ENCODE assay signal across 9 cellular contexts in the genomic region with DNA sequence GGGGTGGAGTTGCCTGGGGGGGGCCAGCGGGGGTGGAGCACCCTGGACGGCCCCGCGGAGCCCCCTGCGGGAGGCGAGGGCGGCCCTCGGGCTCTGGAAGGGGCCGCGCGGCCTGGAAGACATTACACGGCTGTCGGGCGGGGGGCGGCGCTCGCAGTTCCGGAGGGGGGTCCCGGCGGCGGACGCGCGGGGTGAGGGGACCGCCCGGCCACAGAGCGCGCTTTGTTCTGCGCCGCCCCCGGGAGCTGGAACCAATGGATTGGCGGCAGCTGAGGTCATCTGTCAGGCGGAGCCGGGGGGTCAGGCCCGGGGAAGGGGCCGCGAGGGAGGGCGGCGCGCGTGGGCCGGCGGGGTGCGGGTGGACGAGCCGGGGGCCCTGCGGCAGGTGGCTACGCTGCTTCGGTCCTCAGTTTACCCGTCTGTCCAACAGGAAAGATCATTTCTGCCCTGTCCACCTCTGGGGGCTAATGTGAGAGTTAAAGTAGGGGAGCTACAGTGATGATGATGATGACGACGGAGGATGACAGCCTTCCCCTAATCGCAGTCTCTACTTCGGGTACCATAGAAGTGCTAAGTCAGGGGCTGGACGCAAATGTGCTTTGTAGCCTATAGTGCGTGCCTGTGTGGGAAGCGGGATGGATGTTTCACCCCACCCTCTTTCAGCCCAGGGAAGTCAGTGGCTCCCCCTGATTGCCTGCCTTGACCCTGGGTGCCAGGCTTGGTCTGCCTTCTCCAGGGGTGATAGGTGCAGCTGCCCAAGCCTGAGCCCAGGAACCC. TPM values are rescaled to one million over a fixed set of nuclear protein-coding genes. Genes with fewer than 3 reads are reported as not detected.
DNase-seq lines count a peak whose midpoint lies in the region; ATAC-seq, FAIRE-seq and TF ChIP-seq lines count a peak whose summit lies in the region.
"Had no signal": no experiment of that assay in that cellular context is flagged by ENCODE, and none has a peak within 500 bp of the region (broad histone marks: within the 10 kb centered on the region; RNA-seq: fewer than 3 reads in every experiment).

No MANE protein-coding gene starts in this region.

- peaks cover 9% of the 10 kb centered on the region for H3K36me3 Mint-ChIP-seq in nephron progenitor cell (ENCODE audit: low read depth)

- peak; percentile 69 for DNase-seq in HepG2 (ENCODE audit: low spot score)
- DNase-seq in right lobe of liver, result no peak
- DNase-seq in esophagus squamous epithelium (lab: John Stamatoyannopoulos, UW), result no peak
- peak; percentile 71 for DNase-seq in nephron progenitor cell
- DNase-seq in MG63, result no peak
- no peak for DNase-seq in DMS 273 (lab: John Stamatoyannopoulos, UW; ENCODE audit: unreplicated experiment)
- no peak for DNase-seq in RWPE1 (ENCODE audit: low spot score)

- H3K27ac ChIP-seq in HepG2 (ENCODE audit: extremely low read length, insufficient read depth, low read length) (peak overlapping the region; percentile 19), right lobe of liver (no peak overlapping the region), esophagus squamous epithelium (no peak overlapping the region), RWPE1 (no peak overlapping the region)

- peaks cover 32% of the 10 kb centered on the region for H3K4me1 Mint-ChIP-seq in nephron progenitor cell

- FAIRE-seq in HepG2 (lab: Jason Lieb, UNC), result no peak

- WGBS in HepG2 (ENCODE audit: low lambda C conversion rate), result 1% methylated on average over 24 of the region's 57 CpGs
- WGBS in right lobe of liver (ENCODE audit: insufficient coverage, low coverage, low lambda C conversion rate, missing lambda C conversion rate), result 14% methylated on average over 19 of the region's 57 CpGs
- 19 to 50% methylated on average over 2 to 5 of the region's 57 CpGs for WGBS in esophagus squamous epithelium, 2 donors

- H3K4me2 ChIP-seq in HepG2 (ENCODE audit: low read depth, low read length), result peak overlapping the region; percentile 68

- H3K27me3 ChIP-seq in HepG2 (ENCODE audit: control insufficient read depth in 1 of 2, insufficient read depth in 2 of 2, low read length in 2 of 2) (no peaks in the 10 kb centered on the region), right lobe of liver (no peaks in the 10 kb centered on the region), esophagus squamous epithelium (peaks cover 0 to 27% (median 0%) of the 10 kb centered on the region in 4 donors), MG63 (no peaks in the 10 kb centered on the region)

- H2AFZ ChIP-seq in HepG2 (ENCODE audit: low read length), result no peak overlapping the region

- peak overlapping the region; percentile 19 for H3K27ac Mint-ChIP-seq in nephron progenitor cell

- TF ChIP-seq RAD21 in HepG2 (CRISPR knock-in tag; IDR thresholded peaks at IDR 0.05), result peak; percentile 47; the same call in 1 of the 2 replicates

- H3K79me2 ChIP-seq in HepG2 (ENCODE audit: insufficient read depth, low read length), result no peaks in the 10 kb centered on the region

- peak overlapping the region; percentile 68 for H3K4me3 Mint-ChIP-seq in nephron progenitor cell

- H3K27me3 Mint-ChIP-seq in nephron progenitor cell (ENCODE audit: low read depth, poor library complexity), result peaks cover 3% of the 10 kb centered on the region

- peak in 1 of 2 experiments; percentile 54; a peak in 1 of 4 replicates for TF ChIP-seq EP300 in HepG2 (IDR thresholded peaks at IDR 0.05; ENCODE audit: low read depth in 2 of 2, low read length in 2 of 2)
- peak; percentile 42 for TF ChIP-seq EP300 in HepG2 (CRISPR knock-in tag; IDR thresholded peaks at IDR 0.05; ENCODE audit: borderline replicate concordance)

- in situ Hi-C loops in HepG2 (cut with HindIII; ENCODE audit: extremely low pct_ligation_motif_present, low pct_unique_long_range_greater_than_20kb), result loop anchor here (10.0 kb wide), 1 partner anchor 288 kb away; no protein-coding TSS in a partner anchor

- H3K4me3 ChIP-seq in HepG2 (replicated peaks in 1 of 3; ENCODE audit: insufficient read depth in 1 of 3, low read depth in 2 of 3, low read length in 3 of 3) (peak overlapping the region; percentile 17 to 58 (median 24); a peak in 4 of 6 replicates), right lobe of liver (peak overlapping the region in 1 of 3 donors; percentile 8), esophagus squamous epithelium (peak overlapping the region; percentile 11 to 58 (median 31)), MG63 (no peak overlapping the region)

- intact Hi-C loops in HepG2 (cut with micrococcal nuclease; ENCODE audit: unreplicated experiment) (no loop called here), right lobe of liver (cut with DNase I) (no loop called here), esophagus squamous epithelium (cut with DNase I) (no loop called here)

- H3K4me1 ChIP-seq in HepG2 (ENCODE audit: insufficient read depth, low read length) (peaks cover 53% of the 10 kb centered on the region), right lobe of liver (peaks cover 0 to 23% (median 5%) of the 10 kb centered on the region in 4 donors), esophagus squamous epithelium (peaks cover 6 to 21% (median 7%) of the 10 kb centered on the region in 3 donors)

- no peaks in the 10 kb centered on the region for H3K9me3 ChIP-seq in HepG2 (ENCODE audit: low read length)
- H3K9me3 ChIP-seq in right lobe of liver, result no peaks in the 10 kb centered on the region
- H3K9me3 ChIP-seq in esophagus squamous epithelium, result no peaks in the 10 kb centered on the region
- H3K9me3 ChIP-seq in MG63, result no peaks in the 10 kb centered on the region

- ATAC-seq in HepG2, result peak; percentile 45
- no peak for ATAC-seq in right lobe of liver
- no peak for ATAC-seq in HG02763 (IDR thresholded peaks at IDR 0.05; ENCODE audit: unreplicated experiment)

- TF ChIP-seq CTCF in HepG2 (CRISPR knock-in tag; IDR thresholded peaks at IDR 0.05), result peak; percentile 25; the same call in 1 of the 2 replicates
- TF ChIP-seq CTCF in right lobe of liver (IDR thresholded peaks at IDR 0.05), result no peak
- TF ChIP-seq CTCF in esophagus squamous epithelium (IDR thresholded peaks at IDR 0.05), result no peak
- TF ChIP-seq CTCF in nephron progenitor cell (IDR thresholded peaks at IDR 0.05), result no peak
- TF ChIP-seq CTCF in RWPE1 (conservative IDR thresholded peaks at IDR 0.05; ENCODE audit: low read depth), result no peak

- TF ChIP-seq POLR2A in HepG2 (IDR thresholded peaks at IDR 0.05; ENCODE audit: insufficient read depth in 1 of 2, low read depth in 2 of 2, low read length in 2 of 2), result no peak
- no peak for TF ChIP-seq POLR2A in right lobe of liver (IDR thresholded peaks at IDR 0.05)
- TF ChIP-seq POLR2A in esophagus squamous epithelium (IDR thresholded peaks at IDR 0.05), result no peak

- peaks cover 7% of the 10 kb centered on the region for H4K20me1 ChIP-seq in HepG2 (ENCODE audit: insufficient read depth, low read length)

- BruUV-seq in HepG2 (replicated peaks; lab: Mats Ljungman, UMichigan), result TSS peak; percentile 69

- POLR2A ChIA-PET in HepG2 (lab: Yijun Ruan, JAX), result interaction anchor here (0.6 to 1.2 kb wide), 4 partner anchors 9 to 131 kb away, joined by 3 to 5 read pairs (median 3); partner anchors contain the start of gene CSNK2A1
- POLR2A ChIA-PET in RWPE1 (lab: Yijun Ruan, JAX; ENCODE audit: low non-redundant PET), result no interaction called here

- peaks cover under 1 to 5% of the 10 kb centered on the region in 2 experiments for H3K36me3 ChIP-seq in HepG2 (replicated peaks in 1 of 2; ENCODE audit: control insufficient read depth in 1 of 2, insufficient read depth in 2 of 2, low read length in 2 of 2)
- peaks cover 0 to 5% (median 3%) of the 10 kb centered on the region in 4 donors for H3K36me3 ChIP-seq in right lobe of liver
- peaks cover 3 to 11% (median 7%) of the 10 kb centered on the region in 3 donors for H3K36me3 ChIP-seq in esophagus squamous epithelium
- peaks cover 2% of the 10 kb centered on the region for H3K36me3 ChIP-seq in MG63

- no peak overlapping the region for H3K9ac ChIP-seq in HepG2 (ENCODE audit: insufficient read depth, low read depth, low read length)

- H3K9me3 Mint-ChIP-seq in nephron progenitor cell, result no peaks in the 10 kb centered on the region

- CTCF ChIA-PET in HepG2 (lab: Yijun Ruan, JAX; ENCODE audit: low intra/inter-chr PET ratio, low total read pairs), result no interaction called here
- CTCF ChIA-PET in RWPE1 (lab: Yijun Ruan, JAX), result no interaction called here

RNA-seq across cellular contexts. Expression of gene SRXN1, which starts 10.4 kb away (rescaled TPM):
- total RNA-seq in HepG2 (2016; rRNA removed; fragmentation: Illumina TruSeq; extraction: Trizol) (87.7 and 98.2 TPM in 2 replicates), right lobe of liver (100 to 1,000 TPM in 2 of 6 experiments, 10 to 100 TPM in 4; 14.4 to 166 (median 46.0) TPM), esophagus squamous epithelium (100 to 1,000 TPM in 3 of 4 donors, 10 to 100 TPM in 1; 73.4 to 158 (median 133) TPM)
- 26.2 and 26.7 TPM in 2 replicates for total RNA-seq in HepG2 (2016; cell fraction: cytosol; rRNA removed; fragmentation: Illumina TruSeq; extraction: Trizol; ENCODE audit: low read depth)
- total RNA-seq in HepG2 (2016; cell fraction: insoluble cytoplasmic fraction; rRNA removed; fragmentation: Illumina TruSeq; extraction: Trizol), result 85.6 and 95.5 TPM in 2 replicates
- 86.8 and 92.3 TPM in 2 replicates for total RNA-seq in HepG2 (2016; cell fraction: membrane; rRNA removed; fragmentation: Illumina TruSeq; extraction: Trizol)
- 37.3 and 40.4 TPM in 2 replicates for total RNA-seq in HepG2 (2016; cell fraction: nucleus; rRNA removed; fragmentation: Illumina TruSeq; extraction: Trizol)
- polyA plus RNA-seq in HepG2 (2011; rRNA removed), result 29.9 and 41.3 TPM in 2 replicates
- 26.1 and 37.8 TPM in 2 replicates for polyA plus RNA-seq in HepG2 (2011; cell fraction: cytosol; rRNA removed)
- polyA plus RNA-seq in HepG2 (2011; cell fraction: nucleus; rRNA removed), result 10.4 and 16.8 TPM in 2 replicates
- 39.7 and 59.3 TPM in 2 replicates for polyA plus RNA-seq in HepG2 (2012)
- 18.8 and 21.5 TPM in 2 replicates for polyA plus RNA-seq in HepG2 (2016; cell fraction: cytosol; fragmentation: Illumina TruSeq; extraction: Trizol; ENCODE audit: low read depth)
- polyA plus RNA-seq in HepG2 (2016; cell fraction: insoluble cytoplasmic fraction; fragmentation: Illumina TruSeq; extraction: Trizol; ENCODE audit: low read depth), result 78.8 and 84.6 TPM in 2 replicates
- polyA plus RNA-seq in HepG2 (2016; cell fraction: membrane; fragmentation: Illumina TruSeq; extraction: Trizol; ENCODE audit: low read depth), result 49.8 and 51.3 TPM in 2 replicates
- polyA plus RNA-seq in HepG2 (2016; cell fraction: nucleus; fragmentation: Illumina TruSeq; extraction: Trizol; ENCODE audit: insufficient read depth, low read depth), result 53.3 and 55.5 TPM in 2 replicates
- 29.6 and 43.5 TPM in 2 replicates for polyA minus RNA-seq in HepG2 (2011; rRNA and poly(A)+ RNA removed; ENCODE audit: low replicate concordance)
- 17.1 and 26.2 TPM in 2 replicates for polyA minus RNA-seq in HepG2 (2011; cell fraction: cytosol; rRNA and poly(A)+ RNA removed)
- 8.4 and 15.7 TPM in 2 replicates for polyA minus RNA-seq in HepG2 (2011; cell fraction: nucleus; rRNA and poly(A)+ RNA removed)
- total RNA-seq in MG63 (2014; rRNA removed; shearing (Covaris generic); ENCODE audit: low replicate concordance), result 57.8 and 80.0 TPM in 2 replicates

RNA-seq across cellular contexts. Expression of gene TCF15, which starts 32.5 kb away (rescaled TPM):
- total RNA-seq in HepG2 (2016; rRNA removed; fragmentation: Illumina TruSeq; extraction: Trizol), result not detected in 2 replicates
- not detected in 2 replicates for total RNA-seq in HepG2 (2016; cell fraction: cytosol; rRNA removed; fragmentation: Illumina TruSeq; extraction: Trizol; ENCODE audit: low read depth)
- total RNA-seq in HepG2 (2016; cell fraction: insoluble cytoplasmic fraction; rRNA removed; fragmentation: Illumina TruSeq; extraction: Trizol), result not detected in 2 replicates
- total RNA-seq in HepG2 (2016; cell fraction: membrane; rRNA removed; fragmentation: Illumina TruSeq; extraction: Trizol), result not detected in 2 replicates
- total RNA-seq in HepG2 (2016; cell fraction: nucleus; rRNA removed; fragmentation: Illumina TruSeq; extraction: Trizol), result not detected in 2 replicates
- polyA plus RNA-seq in HepG2 (2011; rRNA removed), result not detected in 2 replicates
- not detected in 2 replicates for polyA plus RNA-seq in HepG2 (2011; cell fraction: cytosol; rRNA removed)
- polyA plus RNA-seq in HepG2 (2011; cell fraction: nucleus; rRNA removed), result not detected in 2 replicates
- polyA plus RNA-seq in HepG2 (2012), result not detected in 2 replicates
- polyA plus RNA-seq in HepG2 (2016; cell fraction: cytosol; fragmentation: Illumina TruSeq; extraction: Trizol; ENCODE audit: low read depth), result not detected in 2 replicates
- polyA plus RNA-seq in HepG2 (2016; cell fraction: insoluble cytoplasmic fraction; fragmentation: Illumina TruSeq; extraction: Trizol; ENCODE audit: low read depth), result not detected in 2 replicates
- not detected in 2 replicates for polyA plus RNA-seq in HepG2 (2016; cell fraction: membrane; fragmentation: Illumina TruSeq; extraction: Trizol; ENCODE audit: low read depth)
- not detected in 2 replicates for polyA plus RNA-seq in HepG2 (2016; cell fraction: nucleus; fragmentation: Illumina TruSeq; extraction: Trizol; ENCODE audit: insufficient read depth, low read depth)
- not detected in 2 replicates for polyA minus RNA-seq in HepG2 (2011; rRNA and poly(A)+ RNA removed; ENCODE audit: low replicate concordance)
- polyA minus RNA-seq in HepG2 (2011; cell fraction: cytosol; rRNA and poly(A)+ RNA removed), result not detected in 2 replicates
- not detected in 2 replicates for polyA minus RNA-seq in HepG2 (2011; cell fraction: nucleus; rRNA and poly(A)+ RNA removed)
- under 1 TPM in 1 of 6 experiments, not detected in 5; 0.33 TPM for total RNA-seq in right lobe of liver
- not detected for total RNA-seq in esophagus squamous epithelium
- total RNA-seq in MG63 (2014; rRNA removed; shearing (Covaris generic); ENCODE audit: low replicate concordance), result 0.42 TPM in 1 of 2 replicates, not detected in the other

RNA-seq across cellular contexts. Expression of gene SCRT2, which starts 33.0 kb away (rescaled TPM):
- total RNA-seq in HepG2 (2016; rRNA removed; fragmentation: Illumina TruSeq; extraction: Trizol), result not detected in 2 replicates
- total RNA-seq in HepG2 (2016; cell fraction: cytosol; rRNA removed; fragmentation: Illumina TruSeq; extraction: Trizol; ENCODE audit: low read depth), result not detected in 2 replicates
- not detected in 2 replicates for total RNA-seq in HepG2 (2016; cell fraction: insoluble cytoplasmic fraction; rRNA removed; fragmentation: Illumina TruSeq; extraction: Trizol)
- total RNA-seq in HepG2 (2016; cell fraction: membrane; rRNA removed; fragmentation: Illumina TruSeq; extraction: Trizol), result not detected in 2 replicates
- total RNA-seq in HepG2 (2016; cell fraction: nucleus; rRNA removed; fragmentation: Illumina TruSeq; extraction: Trizol), result not detected in 2 replicates
- polyA plus RNA-seq in HepG2 (2011; rRNA removed), result not detected in 2 replicates
- polyA plus RNA-seq in HepG2 (2011; cell fraction: cytosol; rRNA removed), result not detected in 2 replicates
- polyA plus RNA-seq in HepG2 (2011; cell fraction: nucleus; rRNA removed), result not detected in 2 replicates
- polyA plus RNA-seq in HepG2 (2012), result not detected in 2 replicates
- polyA plus RNA-seq in HepG2 (2016; cell fraction: cytosol; fragmentation: Illumina TruSeq; extraction: Trizol; ENCODE audit: low read depth), result not detected in 2 replicates
- not detected in 2 replicates for polyA plus RNA-seq in HepG2 (2016; cell fraction: insoluble cytoplasmic fraction; fragmentation: Illumina TruSeq; extraction: Trizol; ENCODE audit: low read depth)
- polyA plus RNA-seq in HepG2 (2016; cell fraction: membrane; fragmentation: Illumina TruSeq; extraction: Trizol; ENCODE audit: low read depth), result not detected in 2 replicates
- polyA plus RNA-seq in HepG2 (2016; cell fraction: nucleus; fragmentation: Illumina TruSeq; extraction: Trizol; ENCODE audit: insufficient read depth, low read depth), result not detected in 2 replicates
- polyA minus RNA-seq in HepG2 (2011; rRNA and poly(A)+ RNA removed; ENCODE audit: low replicate concordance), result not detected in 2 replicates
- not detected in 2 replicates for polyA minus RNA-seq in HepG2 (2011; cell fraction: cytosol; rRNA and poly(A)+ RNA removed)
- not detected in 2 replicates for polyA minus RNA-seq in HepG2 (2011; cell fraction: nucleus; rRNA and poly(A)+ RNA removed)
- not detected for total RNA-seq in right lobe of liver
- not detected for total RNA-seq in esophagus squamous epithelium
- total RNA-seq in MG63 (2014; rRNA removed; shearing (Covaris generic); ENCODE audit: low replicate concordance), result not detected in 2 replicates
- total RNA-seq: mesenteric fat pad had no signal

Comparison
In these comparisons a context has a peak if more than half of its experiments do, and no peak if none do; other contexts are left out.
1. DNase-seq: peak in HepG2 (single experiment) and nephron progenitor cell (single experiment); none in right lobe of liver (0 of 3), esophagus squamous epithelium (single experiment), MG63 (single experiment), DMS 273 (single experiment) and RWPE1 (single experiment).